In the genomic region with DNA sequence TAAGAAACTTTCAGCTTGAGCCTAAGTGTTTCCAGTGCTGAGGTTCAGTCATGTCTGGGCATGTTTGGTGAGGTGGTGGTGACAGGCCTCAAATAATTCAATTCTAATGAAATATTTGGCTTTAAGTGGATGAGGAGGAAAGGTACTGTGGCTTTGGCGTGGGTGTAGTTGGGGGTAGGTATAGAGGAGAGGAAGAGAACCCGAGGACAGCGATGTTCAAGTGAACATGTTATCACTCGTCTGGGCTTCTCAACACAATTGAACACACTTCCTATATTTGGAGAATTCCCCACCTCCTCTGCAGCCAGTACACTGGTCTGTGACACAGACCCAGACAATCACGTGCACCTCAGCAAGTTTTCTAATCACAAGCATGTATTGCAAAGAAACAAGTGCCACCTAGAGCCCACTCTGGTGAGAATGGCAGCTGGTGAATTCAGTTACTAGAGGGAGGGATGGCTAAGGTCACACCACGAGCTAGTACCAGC, we compare ENCODE assay signal across 8 cellular contexts. TPM values are rescaled to one million over a fixed set of nuclear protein-coding genes. Genes with fewer than 3 reads are reported as not detected.
DNase-seq lines count a peak whose midpoint lies in the region; ATAC-seq and TF ChIP-seq lines count a peak whose summit lies in the region.

No MANE protein-coding gene starts in this region.

- H3K27ac Mint-ChIP-seq in activated CD4-positive, alpha-beta T cell treated with anti-CD3 and anti-CD28 coated beads for 36 hours = peak overlapping the region; percentile 38
- no peak overlapping the region for H3K27ac Mint-ChIP-seq in activated CD4-positive, alpha-beta T cell treated with anti-CD3 and anti-CD28 coated beads, Interleukin-2, amount 10 ng/mL, durations not matched to agents 7 days and 5 days
- H3K27ac Mint-ChIP-seq in effector memory CD8-positive, alpha-beta T cell = peak overlapping the region in 1 of 2 donors; percentile 89
- H3K27ac Mint-ChIP-seq in stimulated activated naive CD8-positive, alpha-beta T cell treated with anti-CD3 and anti-CD28 coated beads, Interleukin-15, amount 100 ng/mL, for 72 hours = peak overlapping the region; percentile 77 to 94

- POLR2A ChIA-PET in activated CD4-positive, alpha-beta T cell treated with anti-CD3 and anti-CD28 coated beads for 36 hours (lab: Charles Lee) = no interaction called here
- POLR2A ChIA-PET in activated CD4-positive, alpha-beta T cell treated with anti-CD3 and anti-CD28 coated beads, Interleukin-2, amount 10 ng/mL, durations not matched to agents 7 days and 5 days (lab: Charles Lee) = no interaction called here

- intact Hi-C loops in activated CD4-positive, alpha-beta T cell treated with anti-CD3 and anti-CD28 coated beads for 36 hours (cut with DNase I, micrococcal nuclease) = no loop called here

- WGBS in upper lobe of left lung, 2 donors = 40 to 59% methylated on average over 5 to 6 of the region's 6 CpGs

- no peak for TF ChIP-seq EP300 in upper lobe of left lung (IDR thresholded peaks at IDR 0.05)

- H3K4me3 Mint-ChIP-seq in activated CD4-positive, alpha-beta T cell treated with anti-CD3 and anti-CD28 coated beads for 36 hours = no peak overlapping the region
- no peak overlapping the region for H3K4me3 Mint-ChIP-seq in activated CD4-positive, alpha-beta T cell treated with anti-CD3 and anti-CD28 coated beads, Interleukin-2, amount 10 ng/mL, durations not matched to agents 7 days and 5 days
- no peak overlapping the region for H3K4me3 Mint-ChIP-seq in effector memory CD8-positive, alpha-beta T cell
- peak overlapping the region; percentile 1 to 55 for H3K4me3 Mint-ChIP-seq in stimulated activated naive CD8-positive, alpha-beta T cell treated with anti-CD3 and anti-CD28 coated beads, Interleukin-15, amount 100 ng/mL, for 72 hours

- no peak overlapping the region for H3K27ac ChIP-seq in upper lobe of left lung

- H3K4me3 ChIP-seq in NB4 (ENCODE audit: low read depth, low read length) (no peak overlapping the region), upper lobe of left lung (no peak overlapping the region)

- no peaks in the 10 kb centered on the region for H3K36me3 ChIP-seq in upper lobe of left lung

- CTCF ChIA-PET in activated CD4-positive, alpha-beta T cell treated with anti-CD3 and anti-CD28 coated beads for 36 hours (lab: Charles Lee) = interaction anchor here (0.6 to 4.0 kb wide), 5 partner anchors 25 to 181 kb away, joined by 4 to 51 read pairs (median 4); a partner anchor contains a TSS
- CTCF ChIA-PET in activated CD4-positive, alpha-beta T cell treated with anti-CD3 and anti-CD28 coated beads, Interleukin-2, amount 10 ng/mL, durations not matched to agents 7 days and 5 days (lab: Charles Lee) = no interaction called here

- DNase-seq in activated CD4-positive, alpha-beta T cell treated with anti-CD3 and anti-CD28 coated beads for 36 hours = peak; percentile 30
- DNase-seq in activated CD4-positive, alpha-beta T cell treated with anti-CD3 and anti-CD28 coated beads, Interleukin-2, amount 10 ng/mL, durations not matched to agents 7 days and 5 days = no peak
- DNase-seq in NB4 (ENCODE audit: low read depth) = peak; percentile 11
- DNase-seq in effector memory CD8-positive, alpha-beta T cell = peak in 1 of 3 experiments; percentile 9
- peak; percentile 26 to 69 for DNase-seq in stimulated activated naive CD8-positive, alpha-beta T cell treated with anti-CD3 and anti-CD28 coated beads, Interleukin-15, amount 100 ng/mL, for 72 hours
- no peak for DNase-seq in upper lobe of left lung
- no peak for DNase-seq in retina

- peak; percentile 53 for ATAC-seq in activated CD4-positive, alpha-beta T cell treated with anti-CD3 and anti-CD28 coated beads for 36 hours
- ATAC-seq in GM21786 (IDR thresholded peaks at IDR 0.05; ENCODE audit: unreplicated experiment) (peak; percentile 88), upper lobe of left lung (ENCODE audit: low FRiP score in 2 of 2) (no peak)
- ATAC-seq in effector memory CD8-positive, alpha-beta T cell (replicated peaks) = peak; percentile 50
- ATAC-seq in stimulated activated naive CD8-positive, alpha-beta T cell treated with anti-CD3 and anti-CD28 coated beads, Interleukin-15, amount 100 ng/mL, for 72 hours = peak; percentile 84

- TF ChIP-seq POLR2A in NB4 (IDR thresholded peaks at IDR 0.05; ENCODE audit: extremely low read depth, insufficient read length) = no peak
- TF ChIP-seq POLR2A in upper lobe of left lung (IDR thresholded peaks at IDR 0.05) = no peak

- no peaks in the 10 kb centered on the region for H3K9me3 ChIP-seq in upper lobe of left lung

- no peaks in the 10 kb centered on the region for H3K36me3 Mint-ChIP-seq in activated CD4-positive, alpha-beta T cell treated with anti-CD3 and anti-CD28 coated beads for 36 hours (ENCODE audit: low read depth)
- H3K36me3 Mint-ChIP-seq in activated CD4-positive, alpha-beta T cell treated with anti-CD3 and anti-CD28 coated beads, Interleukin-2, amount 10 ng/mL, durations not matched to agents 7 days and 5 days (ENCODE audit: low read depth) = peaks cover 2% of the 10 kb centered on the region
- no peaks in the 10 kb centered on the region for H3K36me3 Mint-ChIP-seq in effector memory CD8-positive, alpha-beta T cell (ENCODE audit: insufficient read depth)

- H3K9me3 Mint-ChIP-seq in activated CD4-positive, alpha-beta T cell treated with anti-CD3 and anti-CD28 coated beads for 36 hours (ENCODE audit: low read depth) = no peaks in the 10 kb centered on the region
- H3K9me3 Mint-ChIP-seq in activated CD4-positive, alpha-beta T cell treated with anti-CD3 and anti-CD28 coated beads, Interleukin-2, amount 10 ng/mL, durations not matched to agents 7 days and 5 days = no peaks in the 10 kb centered on the region
- H3K9me3 Mint-ChIP-seq in effector memory CD8-positive, alpha-beta T cell = no peaks in the 10 kb centered on the region
- H3K9me3 Mint-ChIP-seq in stimulated activated naive CD8-positive, alpha-beta T cell treated with anti-CD3 and anti-CD28 coated beads, Interleukin-15, amount 100 ng/mL, for 72 hours = peaks cover 0 to 11% of the 10 kb centered on the region in 2 donors

- H3K27me3 ChIP-seq in upper lobe of left lung = no peaks in the 10 kb centered on the region

- H3K4me1 Mint-ChIP-seq in activated CD4-positive, alpha-beta T cell treated with anti-CD3 and anti-CD28 coated beads for 36 hours = peaks cover 30% of the 10 kb centered on the region
- H3K4me1 Mint-ChIP-seq in activated CD4-positive, alpha-beta T cell treated with anti-CD3 and anti-CD28 coated beads, Interleukin-2, amount 10 ng/mL, durations not matched to agents 7 days and 5 days = peaks cover 19% of the 10 kb centered on the region
- H3K4me1 Mint-ChIP-seq in effector memory CD8-positive, alpha-beta T cell (ENCODE audit: low read depth in 2 of 2) = peaks cover 9 to 16% of the 10 kb centered on the region in 2 donors
- H3K4me1 Mint-ChIP-seq in stimulated activated naive CD8-positive, alpha-beta T cell treated with anti-CD3 and anti-CD28 coated beads, Interleukin-15, amount 100 ng/mL, for 72 hours = peaks cover 52% of the 10 kb centered on the region

- no peaks in the 10 kb centered on the region for H3K27me3 Mint-ChIP-seq in activated CD4-positive, alpha-beta T cell treated with anti-CD3 and anti-CD28 coated beads for 36 hours
- peaks cover 3% of the 10 kb centered on the region for H3K27me3 Mint-ChIP-seq in activated CD4-positive, alpha-beta T cell treated with anti-CD3 and anti-CD28 coated beads, Interleukin-2, amount 10 ng/mL, durations not matched to agents 7 days and 5 days
- no peaks in the 10 kb centered on the region for H3K27me3 Mint-ChIP-seq in effector memory CD8-positive, alpha-beta T cell
- no peaks in the 10 kb centered on the region for H3K27me3 Mint-ChIP-seq in stimulated activated naive CD8-positive, alpha-beta T cell treated with anti-CD3 and anti-CD28 coated beads, Interleukin-15, amount 100 ng/mL, for 72 hours

- H3K4me1 ChIP-seq in upper lobe of left lung = no peaks in the 10 kb centered on the region

- TF ChIP-seq CTCF in NB4 (IDR thresholded peaks at IDR 0.05; ENCODE audit: low read depth, low read length) (no peak), upper lobe of left lung (IDR thresholded peaks at IDR 0.05) (no peak)

RNA-seq across cellular contexts. Expression of a gene that starts 53.0 kb away (rescaled TPM):
- total RNA-seq in activated CD4-positive, alpha-beta T cell treated with anti-CD3 and anti-CD28 coated beads for 36 hours = under 1 TPM in 1 of 2 experiments, not detected in 1; 0.35 TPM
- total RNA-seq in activated CD4-positive, alpha-beta T cell treated with anti-CD3 and anti-CD28 coated beads, Interleukin-2, amount 10 ng/mL, durations not matched to agents 7 days and 5 days = not detected
- total RNA-seq in upper lobe of left lung = 1 to 10 TPM in 2 of 6 donors, under 1 TPM in 2, not detected in 2; 0.17 to 5.2 (median 1.7) TPM

Comparison
In these comparisons a context has a peak if more than half of its experiments do, and no peak if none do; other contexts are left out.
1. DNase-seq: peak in activated CD4-positive, alpha-beta T cell treated with anti-CD3 and anti-CD28 coated beads for 36 hours (single experiment), NB4 (single experiment) and stimulated activated naive CD8-positive, alpha-beta T cell treated with anti-CD3 and anti-CD28 coated beads, Interleukin-15, amount 100 ng/mL, for 72 hours (2 of 2); none in activated CD4-positive, alpha-beta T cell treated with anti-CD3 and anti-CD28 coated beads, Interleukin-2, amount 10 ng/mL, durations not matched to agents 7 days and 5 days (single experiment), upper lobe of left lung (0 of 2) and retina (single experiment).
2. ATAC-seq: peak in activated CD4-positive, alpha-beta T cell treated with anti-CD3 and anti-CD28 coated beads for 36 hours (single experiment), GM21786 (single experiment), effector memory CD8-positive, alpha-beta T cell (single experiment) and stimulated activated naive CD8-positive, alpha-beta T cell treated with anti-CD3 and anti-CD28 coated beads, Interleukin-15, amount 100 ng/mL, for 72 hours (single experiment); none in upper lobe of left lung (0 of 2).
3. H3K4me3 Mint-ChIP-seq: peak in stimulated activated naive CD8-positive, alpha-beta T cell treated with anti-CD3 and anti-CD28 coated beads, Interleukin-15, amount 100 ng/mL, for 72 hours (2 of 2); none in activated CD4-positive, alpha-beta T cell treated with anti-CD3 and anti-CD28 coated beads for 36 hours (single experiment), activated CD4-positive, alpha-beta T cell treated with anti-CD3 and anti-CD28 coated beads, Interleukin-2, amount 10 ng/mL, durations not matched to agents 7 days and 5 days (single experiment) and effector memory CD8-positive, alpha-beta T cell (0 of 2).